In genomic region chr7:112080974-112081373, GRCh38 we compare ENCODE assay signal across 9 cellular contexts.
DNase-seq lines count a peak whose midpoint lies in the region; ATAC-seq, FAIRE-seq and TF ChIP-seq lines count a peak whose summit lies in the region.
"Had no signal": no experiment of that assay in that cellular context is flagged by ENCODE, and none has a peak within 500 bp of the region (broad histone marks: within the 10 kb centered on the region; RNA-seq: fewer than 3 reads in every experiment).

No MANE protein-coding gene starts in this region.

- CTCF ChIA-PET in IMR-90 (lab: Yijun Ruan, JAX): no interaction called here
- CTCF ChIA-PET in H1 (lab: Charles Lee; ENCODE audit: partially characterized antibody): no interaction called here

- H3K23ac ChIP-seq in IMR-90 (ENCODE audit: low read depth, low read length) (peak overlapping the region; percentile 58), H1 (ENCODE audit: insufficient read length) (no peak overlapping the region)

- peak overlapping the region; percentile 12; the same call in 1 of the 2 replicates for H2BK12ac ChIP-seq in H1 (ENCODE audit: low read depth, low read length)

- H3K9ac ChIP-seq in IMR-90 (ENCODE audit: low read depth, low read length) (no peak overlapping the region), H1 (replicated peaks in 1 of 4; ENCODE audit: extremely low read depth in 1 of 4, low read depth in 3 of 4, low read length in 3 of 4) (no peak overlapping the region)

- peak; percentile 29 for ATAC-seq in GM19463 (IDR thresholded peaks at IDR 0.05; ENCODE audit: unreplicated experiment)
- ATAC-seq in IMR-90 (ENCODE audit: low read depth): no peak
- no peak for ATAC-seq in effector memory CD8-positive, alpha-beta T cell (replicated peaks)

- H3K4me1 ChIP-seq in IMR-90 (ENCODE audit: control insufficient read depth, insufficient read depth, low read length): peaks cover 8% of the 10 kb centered on the region
- peaks cover 0 to 9% (median 0%) of the 10 kb centered on the region in 4 experiments; a peak in 2 of 7 replicates for H3K4me1 ChIP-seq in H1 (replicated peaks in 1 of 4; ENCODE audit: control insufficient read depth in 3 of 4, insufficient read depth in 4 of 4, low read length in 3 of 4)

- H3K4ac ChIP-seq in IMR-90 (ENCODE audit: low read depth, low read length) (peak overlapping the region; percentile 86), H1 (replicated peaks; ENCODE audit: insufficient read length, low read depth, low read length) (no peak overlapping the region)

- H3K23me2 ChIP-seq in H1 (ENCODE audit: low read depth, low read length): no peaks in the 10 kb centered on the region

- peak overlapping the region; percentile 80 for H2BK120ac ChIP-seq in IMR-90 (ENCODE audit: low read depth, low read length)
- no peak overlapping the region for H2BK120ac ChIP-seq in H1 (replicated peaks; ENCODE audit: low read depth, low read length)

- peak overlapping the region; percentile 81 for H3K14ac ChIP-seq in IMR-90 (replicated peaks; ENCODE audit: low read depth, low read length)
- H3K14ac ChIP-seq in H1 (ENCODE audit: insufficient read length): no peak overlapping the region

- H3K36me3 ChIP-seq in IMR-90 (ENCODE audit: control insufficient read depth, insufficient read depth, low read length): no peaks in the 10 kb centered on the region
- H3K36me3 ChIP-seq in H1 (ENCODE audit: control insufficient read depth in 2 of 4, insufficient read depth in 4 of 4, low read length in 3 of 4): no peaks in the 10 kb centered on the region

- H3K56ac ChIP-seq in IMR-90 (ENCODE audit: extremely low read depth, insufficient read depth, low read length): peak overlapping the region; percentile 20
- no peak overlapping the region for H3K56ac ChIP-seq in H1 (replicated peaks; ENCODE audit: insufficient read length, low read depth, low read length)

- no peak overlapping the region for H3K27ac Mint-ChIP-seq in effector memory CD8-positive, alpha-beta T cell
- H3K27ac Mint-ChIP-seq: T-helper 1 cell treated with Interleukin-12 subunit alpha and Interleukin-12 subunit beta and Interleukin-4 antibody, amounts not matched to agents 30 μg/mL and 1 μg/mL, for 36 hours had no signal

- H3K4me1 Mint-ChIP-seq in effector memory CD8-positive, alpha-beta T cell (ENCODE audit: low read depth in 2 of 2): peaks cover 1 to 4% of the 10 kb centered on the region in 2 donors

- 62% methylated on average over 2 of the region's 8 CpGs; no CpG with 5 or more reads in 1 of the 2 experiments for WGBS in IMR-90 (ENCODE audit: extremely low coverage in 2 of 2, insufficient read length in 1 of 2), 2 experiments
- 86% methylated on average over 8 of the region's 8 CpGs; no CpG with 5 or more reads in 1 of the 2 experiments for WGBS in H1 (ENCODE audit: extremely low coverage in 1 of 2, insufficient coverage in 1 of 2, insufficient read length in 1 of 2, insufficient replicate concordance in 2 of 2, low coverage in 1 of 2, low lambda C conversion rate in 2 of 2, missing lambda C conversion rate in 1 of 2), 2 experiments

- peaks cover 6% of the 10 kb centered on the region for H3K36me3 Mint-ChIP-seq in effector memory CD8-positive, alpha-beta T cell (ENCODE audit: insufficient read depth)

- H3K27me3 ChIP-seq in IMR-90 (ENCODE audit: control insufficient read depth, insufficient read depth, low read length) (no peaks in the 10 kb centered on the region), H1 (replicated peaks in 1 of 4; ENCODE audit: control insufficient read depth in 3 of 4, extremely low read depth in 1 of 4, insufficient read depth in 3 of 4, low read length in 3 of 4) (no peaks in the 10 kb centered on the region)

- no peak for TF ChIP-seq RAD21 in IMR-90 (IDR thresholded peaks at IDR 0.05; ENCODE audit: low read length)
- no peak for TF ChIP-seq RAD21 in H1 (IDR thresholded peaks at IDR 0.05 in 1 of 2, conservative IDR thresholded peaks at IDR 0.05 in 1 of 2; ENCODE audit: low read depth in 2 of 2, low read length in 2 of 2)

- no TSS peak for BruUV-seq in IMR-90 (replicated peaks; lab: Mats Ljungman, UMichigan)

- H3K9me1 ChIP-seq in IMR-90 (ENCODE audit: insufficient read depth, low read length): 0 out of 2 replicates have a peak, but pooled peaks cover 6% of the 10 kb centered on the region

- TF ChIP-seq POLR2A in IMR-90 (IDR thresholded peaks at IDR 0.05; ENCODE audit: low read depth, low read length) (no peak), H1 (IDR thresholded peaks at IDR 0.05; ENCODE audit: control extremely low read depth in 1 of 2, low read depth in 2 of 2, low read length in 2 of 2) (no peak)

- peak overlapping the region; percentile 27 to 44; a peak in 3 of 4 replicates for H4K8ac ChIP-seq in IMR-90 (ENCODE audit: low read depth in 2 of 2, low read length in 2 of 2)
- no peak overlapping the region for H4K8ac ChIP-seq in H1 (ENCODE audit: extremely low read depth, insufficient read depth, low read length)

- H2AK5ac ChIP-seq in IMR-90 (ENCODE audit: low read depth, low read length) (peak overlapping the region; percentile 59; the same call in 1 of the 2 replicates), H1 (ENCODE audit: low read depth, low read length) (no peak overlapping the region)

- H2AK9ac ChIP-seq in IMR-90 (replicated peaks; ENCODE audit: low read depth, low read length, poor library complexity): peak overlapping the region; percentile 19

- peaks cover 16 to 45% of the 10 kb centered on the region in 2 donors for H3K27me3 Mint-ChIP-seq in effector memory CD8-positive, alpha-beta T cell

- dilution Hi-C loops in IMR-90 (cut with HindIII; ENCODE audit: low sequenced_read_pairs, unreplicated experiment): no loop called here

- no peak for TF ChIP-seq CTCF in IMR-90 (conservative IDR thresholded peaks at IDR 0.05; ENCODE audit: low read depth, low read length)
- TF ChIP-seq CTCF in H1 (IDR thresholded peaks at IDR 0.05; ENCODE audit: control extremely low read depth in 1 of 3, insufficient read depth in 1 of 3, low read depth in 1 of 3, low read length in 3 of 3): no peak

- FAIRE-seq in H1 (lab: Jason Lieb, UNC): peak; percentile 39

- H3K79me2 ChIP-seq in H1 (ENCODE audit: control insufficient read depth in 1 of 2, insufficient read depth in 2 of 2, low read length in 2 of 2): no peaks in the 10 kb centered on the region

- no peak overlapping the region for H3K4me3 ChIP-seq in IMR-90 (ENCODE audit: insufficient read depth, low read depth, low read length)
- H3K4me3 ChIP-seq in H1 (ENCODE audit: extremely low read depth in 1 of 4, insufficient read depth in 2 of 4, low read depth in 3 of 4, low read length in 4 of 4): no peak overlapping the region

- DNase-seq in IMR-90 (peak; percentile 34), H1 (ENCODE audit: low read depth in 1 of 2, low spot score in 2 of 2) (no peak), putamen (ENCODE audit: low spot score) (peak; percentile 53), NCI-H69 (lab: John Stamatoyannopoulos, UW) (no peak), NCI-H1092 (lab: John Stamatoyannopoulos, UW) (no peak)
- no peak for DNase-seq in stimulated activated CD4-positive, alpha-beta T cell treated with anti-CD3 and anti-CD28 coated beads, Interleukin-15, amount 100 ng/mL, for 24 hours
- no peak for DNase-seq in effector memory CD8-positive, alpha-beta T cell

- H2BK15ac ChIP-seq in IMR-90 (ENCODE audit: low read depth, low read length) (peak overlapping the region; percentile 90; the same call in 2 of the 3 replicates), H1 (ENCODE audit: low read length) (0 out of 2 replicates have a peak overlapping the region, but pooled peaks have one; percentile 32)

- H3K9me3 ChIP-seq in IMR-90 (ENCODE audit: control insufficient read depth, insufficient read depth, low read length): no peaks in the 10 kb centered on the region
- H3K9me3 ChIP-seq in H1 (ENCODE audit: insufficient read depth in 2 of 2, low read depth in 1 of 2, low read length in 1 of 2): no peaks in the 10 kb centered on the region

- peak overlapping the region; percentile 72 for H3K18ac ChIP-seq in IMR-90 (ENCODE audit: low read depth, low read length)
- no peak overlapping the region for H3K18ac ChIP-seq in H1 (ENCODE audit: extremely low read depth, low read length)

- TF ChIP-seq EP300 in H1 (IDR thresholded peaks at IDR 0.05; ENCODE audit: borderline replicate concordance in 1 of 2, low read depth in 2 of 2, low read length in 2 of 2): no peak

- H3K79me1 ChIP-seq in IMR-90 (ENCODE audit: low read depth in 1 of 2, low read length in 2 of 2) (peaks cover 0 to 11% of the 10 kb centered on the region in 2 experiments; a peak in 3 of 4 replicates), H1 (ENCODE audit: low read depth, low read length) (no peaks in the 10 kb centered on the region; the same call in 1 of the 2 replicates)

- peak overlapping the region; percentile 42 for H3K27ac ChIP-seq in IMR-90 (ENCODE audit: insufficient read depth, low read length)
- no peak overlapping the region for H3K27ac ChIP-seq in H1 (ENCODE audit: low read depth, low read length)

- H2AFZ ChIP-seq in IMR-90 (replicated peaks; ENCODE audit: low read length, poor library complexity) (peak overlapping the region; percentile 70), H1 (ENCODE audit: low read length) (no peak overlapping the region)

- H3K4me3 Mint-ChIP-seq in effector memory CD8-positive, alpha-beta T cell: no peak overlapping the region
- H3K4me3 Mint-ChIP-seq: T-helper 1 cell treated with Interleukin-12 subunit alpha and Interleukin-12 subunit beta and Interleukin-4 antibody, amounts not matched to agents 30 μg/mL and 1 μg/mL, for 36 hours had no signal

- peak overlapping the region; percentile 75 for H4K5ac ChIP-seq in IMR-90 (ENCODE audit: low read depth, low read length)
- H4K5ac ChIP-seq in H1 (ENCODE audit: insufficient read length, low read depth, low read length): no peak overlapping the region

- peak overlapping the region; percentile 50 for H4K91ac ChIP-seq in IMR-90 (ENCODE audit: insufficient read depth, low read depth, low read length)
- H4K91ac ChIP-seq in H1 (replicated peaks; ENCODE audit: insufficient read length, low read length): no peak overlapping the region

- H3K4me2 ChIP-seq in IMR-90 (ENCODE audit: low read depth, low read length): peak overlapping the region; percentile 48
- no peak overlapping the region for H3K4me2 ChIP-seq in H1 (ENCODE audit: insufficient read depth in 1 of 2, low read depth in 2 of 2, low read length in 2 of 2)

- H3K9me3 Mint-ChIP-seq in effector memory CD8-positive, alpha-beta T cell: no peaks in the 10 kb centered on the region
- H3K9me3 Mint-ChIP-seq: T-helper 1 cell treated with Interleukin-12 subunit alpha and Interleukin-12 subunit beta and Interleukin-4 antibody, amounts not matched to agents 30 μg/mL and 1 μg/mL, for 36 hours had no signal

- H2BK5ac ChIP-seq in IMR-90 (ENCODE audit: low read depth, low read length, poor library complexity, severe bottlenecking) (peak overlapping the region; percentile 86), H1 (ENCODE audit: low read depth, low read length) (peak overlapping the region; percentile 17; the same call in 1 of the 2 replicates)

- intact Hi-C loops in IMR-90 (cut with micrococcal nuclease): loop anchor here (2.0 kb wide), 1 partner anchor 124 kb away; no protein-coding TSS in a partner anchor

- H4K20me1 ChIP-seq in IMR-90 (ENCODE audit: insufficient read depth, low read length): no peaks in the 10 kb centered on the region
- H4K20me1 ChIP-seq in H1 (replicated peaks in 1 of 2; ENCODE audit: control insufficient read depth in 1 of 2, insufficient read depth in 2 of 2, low read length in 2 of 2): no peaks in the 10 kb centered on the region

- H2BK20ac ChIP-seq in IMR-90 (ENCODE audit: low read depth, low read length) (peak overlapping the region; percentile 79), H1 (ENCODE audit: low read length) (no peak overlapping the region)

- in situ Hi-C loops in IMR-90 (cut with MboI; ENCODE audit: low sequenced_read_pairs): no loop called here

- POLR2A ChIA-PET in IMR-90 (lab: Charles Lee; ENCODE audit: unreplicated experiment): no interaction called here
- POLR2A ChIA-PET in H1 (lab: Charles Lee; ENCODE audit: partially characterized antibody): interaction anchor here (1.1 kb wide), 1 partner anchor 8 kb away, joined by 4 read pairs; no protein-coding TSS in a partner anchor

Comparison
In these comparisons a context has a peak if more than half of its experiments do, and no peak if none do; other contexts are left out.
1. DNase-seq: peak in IMR-90 (single experiment) and putamen (single experiment); none in H1 (0 of 2), stimulated activated CD4-positive, alpha-beta T cell treated with anti-CD3 and anti-CD28 coated beads, Interleukin-15, amount 100 ng/mL, for 24 hours (single experiment), NCI-H69 (single experiment), NCI-H1092 (single experiment) and effector memory CD8-positive, alpha-beta T cell (0 of 3).